In genomic region chr14:103867523-103867953, GRCh38 we compare ENCODE assay signal across 13 cellular contexts. TPM values are rescaled to one million over a fixed set of nuclear protein-coding genes. Genes with fewer than 3 reads are reported as not detected.
DNase-seq lines count a peak whose midpoint lies in the region; ATAC-seq and TF ChIP-seq lines count a peak whose summit lies in the region.
"Had no signal": no experiment of that assay in that cellular context is flagged by ENCODE, and none has a peak within 500 bp of the region (broad histone marks: within the 10 kb centered on the region; RNA-seq: fewer than 3 reads in every experiment).

No MANE protein-coding gene starts in this region.

- ATAC-seq in right lobe of liver (peak; percentile 34 to 63 (median 49)), HG03520 (IDR thresholded peaks at IDR 0.05; ENCODE audit: unreplicated experiment) (no peak)
- ATAC-seq: activated CD8-positive, alpha-beta memory T cell treated with anti-CD3 and anti-CD28 coated beads, Interleukin-2, amount 10 ng/mL, durations not matched to agents 7 days and 5 days; natural killer cell treated with Interleukin-12 subunit alpha and Interleukin-12 subunit beta and Interleukin-15 and Interleukin-18, amount 100 ng/mL, for 72 hours had no signal

- peak overlapping the region; percentile 57 for H3K27ac ChIP-seq in 22Rv1
- peak overlapping the region in 1 of 3 donors; percentile 21 for H3K27ac ChIP-seq in right lobe of liver

- peaks cover 0 to 7% (median 3%) of the 10 kb centered on the region in 4 donors for H3K4me1 ChIP-seq in right lobe of liver

- WGBS in right lobe of liver (ENCODE audit: insufficient coverage, low coverage, low lambda C conversion rate, missing lambda C conversion rate) = no CpG with 5 or more reads among the region's 10 CpGs

- no peak overlapping the region for H3K4me3 ChIP-seq in right lobe of liver

- H3K9me3 ChIP-seq in right lobe of liver = no peaks in the 10 kb centered on the region

- TF ChIP-seq CTCF in 22Rv1 (IDR thresholded peaks at IDR 0.05) = no peak
- no peak for TF ChIP-seq CTCF in right lobe of liver (IDR thresholded peaks at IDR 0.05)

- no peaks in the 10 kb centered on the region for H3K27me3 ChIP-seq in right lobe of liver

- DNase-seq in NCI-H1694 treated with DMSO at 0.1 percent for 48 hours (lab: John Stamatoyannopoulos, UW) (peak; percentile 99), cerebellar cortex (ENCODE audit: low spot score) (peak; percentile 51), right lobe of liver (peak in 2 of 3 donors; percentile 57 to 72), HCEC 1CT (no peak), GDM1 (lab: John Stamatoyannopoulos, UW) (no peak)
- DNase-seq in NK-92 treated with Interleukin-12 subunit alpha and Interleukin-12 subunit beta, amount 100 ng/mL, for 24 hours (lab: John Stamatoyannopoulos, UW) = no peak
- DNase-seq: activated CD8-positive, alpha-beta memory T cell treated with anti-CD3 and anti-CD28 coated beads, Interleukin-2, amount 10 ng/mL, durations not matched to agents 7 days and 5 days; central memory CD4-positive, alpha-beta T cell; IMR-90; trophoblast cell had no signal

- H3K36me3 ChIP-seq in right lobe of liver = no peaks in the 10 kb centered on the region

- no peak for TF ChIP-seq POLR2A in right lobe of liver (IDR thresholded peaks at IDR 0.05)

- intact Hi-C loops in right lobe of liver (cut with DNase I) = no loop called here

RNA-seq across cellular contexts. Expression of gene PPP1R13B, which starts 20.2 kb away (rescaled TPM):
- total RNA-seq in right lobe of liver = 10 to 100 TPM in 5 of 6 experiments, 1 to 10 TPM in 1; 9.2 to 22.4 (median 13.9) TPM

Comparison
In these comparisons a context has a peak if more than half of its experiments do, and no peak if none do; other contexts are left out.
1. DNase-seq: peak in NCI-H1694 treated with DMSO at 0.1 percent for 48 hours (single experiment), cerebellar cortex (single experiment) and right lobe of liver (2 of 3); none in HCEC 1CT (single experiment), GDM1 (single experiment) and NK-92 treated with Interleukin-12 subunit alpha and Interleukin-12 subunit beta, amount 100 ng/mL, for 24 hours (single experiment).